Comparison of ENCODE assay signal across 14 cellular contexts in the genomic region with DNA sequence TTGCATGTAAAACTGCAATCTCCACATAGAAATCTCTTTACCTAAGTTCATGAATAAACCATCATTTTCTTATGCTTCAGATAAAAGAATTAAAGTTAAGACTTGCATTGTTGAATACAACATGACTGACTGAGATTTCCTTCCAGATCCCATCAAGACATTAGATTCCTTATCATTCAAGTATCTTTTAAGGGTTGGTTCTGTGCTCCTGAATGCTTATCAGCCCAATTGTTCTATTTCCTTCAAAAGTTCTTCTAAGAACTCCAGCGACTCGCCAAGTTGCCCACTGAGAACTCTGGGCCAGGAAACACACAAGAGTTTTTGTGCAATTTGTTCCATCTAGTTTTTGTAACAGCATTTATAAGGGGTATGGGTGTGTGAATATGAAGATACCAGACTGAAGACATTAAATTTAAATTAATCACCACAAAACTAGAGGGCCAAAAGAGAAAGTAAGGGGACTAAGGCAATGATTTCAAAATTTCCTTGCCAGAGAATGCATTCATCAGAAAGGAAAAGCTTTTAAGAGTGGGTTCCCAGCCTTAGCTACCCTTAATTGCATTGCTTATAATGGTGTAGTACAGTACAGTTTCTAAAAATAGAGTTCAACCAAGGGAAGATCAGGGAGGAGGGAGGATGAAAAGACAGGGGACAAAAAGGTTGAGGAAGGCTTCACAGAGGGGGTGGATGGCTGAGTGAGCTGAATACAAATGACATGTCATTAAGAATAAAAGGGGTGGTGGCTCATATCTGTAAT.
DNase-seq lines count a peak whose midpoint lies in the region; ATAC-seq and TF ChIP-seq lines count a peak whose summit lies in the region.
"Had no signal": no experiment of that assay in that cellular context is flagged by ENCODE, and none has a peak within 500 bp of the region (broad histone marks: within the 10 kb centered on the region; RNA-seq: fewer than 3 reads in every experiment).

No MANE protein-coding gene starts in this region.

- H3F3A ChIP-seq in Loucy (ENCODE audit: low read depth) = peaks cover 6% of the 10 kb centered on the region; the same call in 1 of the 2 replicates

- TF ChIP-seq CTCF in CD14-positive monocyte (IDR thresholded peaks at IDR 0.05) = no peak
- TF ChIP-seq CTCF in Loucy (conservative IDR thresholded peaks at IDR 0.05; ENCODE audit: low read length) = no peak
- no peak for TF ChIP-seq CTCF in osteoblast (IDR thresholded peaks at IDR 0.05; ENCODE audit: extremely low read depth, low read depth, low read length)

- H3K4me1 Mint-ChIP-seq in CD14-positive monocyte = peaks cover 90% of the 10 kb centered on the region

- H3K27me3 Mint-ChIP-seq in CD14-positive monocyte (ENCODE audit: low read depth in 3 of 3) = no peaks in the 10 kb centered on the region

- H2AFZ ChIP-seq in Loucy (ENCODE audit: low read length) (no peak overlapping the region), osteoblast (ENCODE audit: low read length) (no peak overlapping the region)

- H3K9me3 ChIP-seq in Loucy (ENCODE audit: insufficient read depth, low read depth, low read length) = no peaks in the 10 kb centered on the region
- H3K9me3 ChIP-seq in osteoblast (ENCODE audit: low read depth, low read length) = no peaks in the 10 kb centered on the region
- H3K9me3 ChIP-seq: body of pancreas, ovary, uterus had no signal

- peaks cover 0 to 1% (median 0%) of the 10 kb centered on the region in 7 donors for H3K9me3 Mint-ChIP-seq in CD14-positive monocyte

- no peak for ATAC-seq in HG02938 (IDR thresholded peaks at IDR 0.05; ENCODE audit: unreplicated experiment)
- ATAC-seq in HG02642 (IDR thresholded peaks at IDR 0.05; ENCODE audit: poor library complexity, unreplicated experiment) = no peak
- ATAC-seq: body of pancreas had no signal

- H3K9ac ChIP-seq in Loucy (ENCODE audit: low read depth, low read length, poor library complexity, severe bottlenecking) = peak overlapping the region; percentile 13

- peaks cover 10 to 17% of the 10 kb centered on the region in 2 donors for H3K36me3 Mint-ChIP-seq in CD14-positive monocyte

- H3K4me2 ChIP-seq in Loucy (ENCODE audit: low read depth, low read length, poor library complexity, severe bottlenecking) (peak overlapping the region; percentile 12), osteoblast (ENCODE audit: insufficient read depth, low read length) (peak overlapping the region; percentile 21)

- DNase-seq in CD14-positive monocyte (ENCODE audit: low spot score) (no peak), epithelial cell of prostate (ENCODE audit: low read depth, low spot score) (no peak), osteoblast (ENCODE audit: insufficient read length, low spot score, missing footprints) (no peak), HCEC 1CT (no peak)
- DNase-seq in activated CD8-positive, alpha-beta memory T cell treated with anti-CD3 and anti-CD28 coated beads, Interleukin-2, amount 50 U/mL, for 4 hours = no peak
- DNase-seq: body of pancreas, H7, KG1, NCI-H2081 treated with DMSO at 0.1 percent for 48 hours, ovary, uterus had no signal

- H3K4me3 Mint-ChIP-seq in CD14-positive monocyte = peak overlapping the region; percentile 47 to 63

- intact Hi-C loops in CD14-positive monocyte (cut with micrococcal nuclease) = loop anchor here in 1 of 2 donors (5.0 kb wide), 1 partner anchor 34 kb away; no protein-coding TSS in a partner anchor

- H3K9me2 ChIP-seq in Loucy (replicated peaks; ENCODE audit: low read depth, low read length) = no peaks in the 10 kb centered on the region

- H3K27ac ChIP-seq in epithelial cell of prostate = peak overlapping the region; percentile 95
- H3K27ac ChIP-seq in osteoblast (ENCODE audit: low read depth, low read length) = peak overlapping the region; percentile 89
- H3K27ac ChIP-seq: body of pancreas had no signal

- H4K20me1 ChIP-seq in Loucy (ENCODE audit: insufficient read depth, low read length, poor library complexity, severe bottlenecking) (peaks cover 46% of the 10 kb centered on the region), osteoblast (ENCODE audit: insufficient read depth, low read length) (peaks cover 2% of the 10 kb centered on the region)

- no peaks in the 10 kb centered on the region for H3K27me3 ChIP-seq in Loucy (ENCODE audit: insufficient read depth, low read length, poor library complexity, severe bottlenecking)
- H3K27me3 ChIP-seq in osteoblast (ENCODE audit: insufficient read depth, low read length) = no peaks in the 10 kb centered on the region
- H3K27me3 ChIP-seq: body of pancreas, ovary, uterus had no signal

- H3K4me3 ChIP-seq in Loucy (ENCODE audit: low read length, poor library complexity, severe bottlenecking) (no peak overlapping the region), osteoblast (ENCODE audit: insufficient read depth, low read length) (no peak overlapping the region)
- H3K4me3 ChIP-seq: body of pancreas, ovary, uterus had no signal

- H3K27ac Mint-ChIP-seq in CD14-positive monocyte = peak overlapping the region; percentile 63 to 88 (median 82)

- H3K4me1 ChIP-seq in Loucy (ENCODE audit: insufficient read depth, low read length, poor library complexity, severe bottlenecking) (peaks cover 74% of the 10 kb centered on the region), osteoblast (ENCODE audit: insufficient read depth, low read length) (peaks cover 91% of the 10 kb centered on the region)

- H3K36me3 ChIP-seq in Loucy (ENCODE audit: insufficient read depth, low read length) (no peaks in the 10 kb centered on the region), osteoblast (ENCODE audit: insufficient read depth, low read length) (no peaks in the 10 kb centered on the region)
- H3K36me3 ChIP-seq: ovary, uterus had no signal

- peaks cover 93% of the 10 kb centered on the region for H3K79me2 ChIP-seq in Loucy (ENCODE audit: insufficient read depth, low read length)
- peaks cover 94% of the 10 kb centered on the region for H3K79me2 ChIP-seq in osteoblast (ENCODE audit: insufficient read depth, low read length)
